In the genomic region with DNA sequence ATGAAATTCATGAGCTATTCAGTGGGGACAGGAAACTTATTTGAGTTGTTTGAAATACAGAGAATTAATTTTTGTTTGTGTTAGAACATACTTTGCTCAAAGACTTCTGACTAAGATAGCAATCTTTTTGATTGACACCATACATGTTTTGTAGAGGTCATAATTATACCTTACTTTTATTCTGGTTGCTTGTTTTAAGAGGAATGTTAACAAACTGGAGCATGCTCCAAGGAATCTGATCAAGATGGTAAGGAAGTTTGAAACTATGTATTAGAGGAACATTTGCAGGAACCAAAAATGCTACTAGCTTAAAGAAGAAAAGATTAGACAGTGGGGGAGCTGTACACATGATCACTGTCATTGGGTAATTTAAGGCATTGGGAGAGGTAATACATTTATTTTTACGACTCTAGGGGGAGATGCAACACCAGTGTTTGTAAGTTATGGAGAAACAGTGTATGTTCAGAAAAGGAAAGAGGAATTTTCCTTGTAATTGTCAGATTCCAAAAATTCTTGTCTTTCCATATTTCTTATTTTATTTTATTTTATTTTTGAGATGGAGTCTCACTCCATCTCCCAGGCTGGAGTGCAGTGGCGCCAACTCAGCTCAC, we compare ENCODE assay signal across 8 cellular contexts. TPM values are rescaled to one million over a fixed set of nuclear protein-coding genes. Genes with fewer than 3 reads are reported as not detected.
DNase-seq lines count a peak whose midpoint lies in the region; ATAC-seq and TF ChIP-seq lines count a peak whose summit lies in the region.

No MANE protein-coding gene starts in this region.

- intact Hi-C loops in PC-3 (cut with micrococcal nuclease) = loop anchor here (5.0 to 10.0 kb wide), 4 partner anchors 82 to 395 kb away; partner anchors contain the start of gene DAW1

- CTCF ChIA-PET in PC-3 (lab: Charles Lee) = interaction anchor here (0.5 to 1.0 kb wide), 2 partner anchors 74 to 286 kb away, joined by 3 to 4 read pairs; no protein-coding TSS in a partner anchor

- peak; percentile 57 for TF ChIP-seq CTCF in PC-3 (conservative IDR thresholded peaks at IDR 0.05; ENCODE audit: low read depth, low read length)
- peak; percentile 18 for TF ChIP-seq CTCF in thoracic aorta (IDR thresholded peaks at IDR 0.05)

- H3K4me1 ChIP-seq in PC-3 (ENCODE audit: insufficient read depth, low read length) (peaks cover 47% of the 10 kb centered on the region), thoracic aorta (ENCODE audit: control insufficient read depth in 1 of 2, low read depth in 2 of 2) (peaks cover 29 to 60% of the 10 kb centered on the region in 2 donors)

- ATAC-seq in PC-3 = peak; percentile 77
- ATAC-seq in thoracic aorta (ENCODE audit: insufficient number of reproducible peaks, low FRiP score, low read depth) = no peak

- H3K4me2 ChIP-seq in PC-3 (ENCODE audit: low read length) = no peak overlapping the region

- no peak overlapping the region for H3K9ac ChIP-seq in PC-3 (ENCODE audit: low read length)

- H3K27ac ChIP-seq in PC-3 (ENCODE audit: low read length) = no peak overlapping the region
- no peak overlapping the region for H3K27ac ChIP-seq in thoracic aorta

- POLR2A ChIA-PET in PC-3 (lab: Charles Lee; ENCODE audit: unreplicated experiment) = interaction anchor here (0.6 kb wide), 1 partner anchor 286 kb away, joined by 3 read pairs; no protein-coding TSS in a partner anchor

- H3K4me3 ChIP-seq in PC-3 (ENCODE audit: low read length) (no peak overlapping the region), thoracic aorta (no peak overlapping the region)

- no peaks in the 10 kb centered on the region; the same call in 1 of the 2 replicates for H3K36me3 ChIP-seq in PC-3 (ENCODE audit: low read depth, low read length)
- H3K36me3 ChIP-seq in thoracic aorta = no peaks in the 10 kb centered on the region

- peak; percentile 24 for DNase-seq in DMS53 (lab: John Stamatoyannopoulos, UW)
- no peak for DNase-seq in DMS53 treated with DMSO at 0.1 percent for 48 hours (lab: John Stamatoyannopoulos, UW; ENCODE audit: unreplicated experiment)
- DNase-seq in HCEC 1CT = peak; percentile 65
- peak; percentile 56 for DNase-seq in PC-3
- peak; percentile 78 for DNase-seq in fibroblast of peridontal ligament (ENCODE audit: extremely low read depth)
- DNase-seq in thoracic aorta (ENCODE audit: low spot score) = no peak
- no peak for DNase-seq in hypothalamus (lab: John Stamatoyannopoulos, UW)
- DNase-seq in NCI-H345 (lab: John Stamatoyannopoulos, UW) = no peak

- no peak overlapping the region for H2AFZ ChIP-seq in PC-3 (ENCODE audit: low read length)

- no peaks in the 10 kb centered on the region for H3K27me3 ChIP-seq in PC-3 (ENCODE audit: low read length)
- no peaks in the 10 kb centered on the region for H3K27me3 ChIP-seq in thoracic aorta (replicated peaks; ENCODE audit: insufficient read depth)

- peaks cover 61% of the 10 kb centered on the region for H4K20me1 ChIP-seq in PC-3 (ENCODE audit: low read length)

- peaks cover 100% of the 10 kb centered on the region for H3K79me2 ChIP-seq in PC-3 (ENCODE audit: low read length)

- no peaks in the 10 kb centered on the region for H3F3A ChIP-seq in PC-3 (ENCODE audit: low read length, unreplicated experiment)

- H3K9me3 ChIP-seq in PC-3 (ENCODE audit: low read length) = no peaks in the 10 kb centered on the region
- no peaks in the 10 kb centered on the region for H3K9me3 ChIP-seq in thoracic aorta

- BruUV-seq in PC-3 (replicated peaks; lab: Mats Ljungman, UMichigan) = no TSS peak

- no peaks in the 10 kb centered on the region for H3K9me2 ChIP-seq in PC-3 (replicated peaks; ENCODE audit: low read length)

RNA-seq across cellular contexts. Expression of gene AGFG1, which starts 8.0 kb away (rescaled TPM):
- total RNA-seq in PC-3 (2014; rRNA removed) (44.0 and 56.3 TPM in 2 replicates), thoracic aorta (10 to 100 TPM; 85.9 to 89.4 TPM)

Comparison
In these comparisons a context has a peak if more than half of its experiments do, and no peak if none do; other contexts are left out.
1. DNase-seq: peak in DMS53 (single experiment), HCEC 1CT (single experiment), PC-3 (single experiment) and fibroblast of peridontal ligament (single experiment); none in DMS53 treated with DMSO at 0.1 percent for 48 hours (single experiment), thoracic aorta (single experiment), hypothalamus (0 of 51) and NCI-H345 (single experiment).